27 cellular contexts compared by ENCODE assay signal in genomic region chr14:34340226-34340625, GRCh38.
A peak's percentile ranks its signal among the peaks of the same experiment; 100 is the strongest.
DNase-seq lines count a peak whose midpoint lies in the region; ATAC-seq, FAIRE-seq and TF ChIP-seq lines count a peak whose summit lies in the region.
"Had no signal": no experiment of that assay in that cellular context is flagged by ENCODE, and none has a peak within 500 bp of the region (broad histone marks: within the 10 kb centered on the region; RNA-seq: fewer than 3 reads in every experiment).

No MANE protein-coding gene starts in this region.

- CTCF ChIA-PET in HepG2 (lab: Yijun Ruan, JAX; ENCODE audit: low intra/inter-chr PET ratio, low total read pairs), result no interaction called here

- TF ChIP-seq POLR2A in HepG2 (IDR thresholded peaks at IDR 0.05; ENCODE audit: insufficient read depth in 1 of 2, low read depth in 2 of 2, low read length in 2 of 2) (no peak), right lobe of liver (IDR thresholded peaks at IDR 0.05) (no peak)

- H3K9ac ChIP-seq in HepG2 (ENCODE audit: insufficient read depth, low read depth, low read length), result no peak overlapping the region
- H3K9ac ChIP-seq: parathyroid adenoma had no signal

- no peak overlapping the region for H2AFZ ChIP-seq in HepG2 (ENCODE audit: low read length)
- H2AFZ ChIP-seq: parathyroid adenoma had no signal

- no peak overlapping the region for H3K27ac ChIP-seq in HepG2 (ENCODE audit: extremely low read length, insufficient read depth, low read length)
- no peak overlapping the region for H3K27ac ChIP-seq in right lobe of liver
- H3K27ac ChIP-seq: ascending aorta, colonic mucosa, parathyroid adenoma, tibial nerve had no signal

- in situ Hi-C loops in HepG2 (cut with HindIII; ENCODE audit: extremely low pct_ligation_motif_present, low pct_unique_long_range_greater_than_20kb), result no loop called here

- DNase-seq in HepG2 (ENCODE audit: low spot score) (no peak), right lobe of liver (no peak), RKO (ENCODE audit: low spot score) (peak; percentile 3), cardiac fibroblast (ENCODE audit: low read depth in 2 of 2) (peak; percentile 30 to 49), NOMO-1 treated with dmso at 0.1 percent for 144 hours (lab: John Stamatoyannopoulos, UW; ENCODE audit: unreplicated experiment) (no peak), NCI-H2081 treated with DMSO at 0.1 percent for 48 hours (lab: John Stamatoyannopoulos, UW) (no peak)
- DNase-seq: activated CD4-positive, alpha-beta T cell treated with anti-CD3 and anti-CD28 coated beads for 36 hours; activated CD8-positive, alpha-beta T cell treated with anti-CD3 and anti-CD28 coated beads, Interleukin-2, amount 10 ng/mL, durations not matched to agents 7 days and 5 days; activated naive CD8-positive, alpha-beta T cell treated with anti-CD3 and anti-CD28 coated beads for 36 hours; BE2C; colonic mucosa; effector memory CD4-positive, alpha-beta T cell; erythroblast; NCI-H1417; NCI-H345; NCI-H748 treated with DMSO at 0.1 percent for 48 hours; nephron progenitor cell; right cardiac atrium; stimulated activated CD4-positive, alpha-beta T cell treated with anti-CD3 and anti-CD28 coated beads, Interleukin-2, amount 100 ng/mL, for 48 hours had no signal

- intact Hi-C loops in HepG2 (cut with micrococcal nuclease; ENCODE audit: unreplicated experiment), result no loop called here
- intact Hi-C loops in right lobe of liver (cut with DNase I), result no loop called here

- no TSS peak for BruUV-seq in HepG2 (replicated peaks; lab: Mats Ljungman, UMichigan)

- no peaks in the 10 kb centered on the region for H4K20me1 ChIP-seq in HepG2 (ENCODE audit: insufficient read depth, low read length)

- H3K27me3 ChIP-seq in HepG2 (ENCODE audit: control insufficient read depth in 1 of 2, insufficient read depth in 2 of 2, low read length in 2 of 2), result no peaks in the 10 kb centered on the region
- H3K27me3 ChIP-seq in right lobe of liver, result no peaks in the 10 kb centered on the region
- H3K27me3 ChIP-seq: ascending aorta, BE2C, colonic mucosa, tibial nerve had no signal

- no peak for TF ChIP-seq CTCF in HepG2 (CRISPR knock-in tag; IDR thresholded peaks at IDR 0.05)
- TF ChIP-seq CTCF in right lobe of liver (IDR thresholded peaks at IDR 0.05), result no peak
- no peak for TF ChIP-seq CTCF in cardiac fibroblast (IDR thresholded peaks at IDR 0.05; ENCODE audit: low read depth, low read length)

- ATAC-seq in HepG2 (no peak), right lobe of liver (no peak), HG02885 (IDR thresholded peaks at IDR 0.05; ENCODE audit: poor library complexity, unreplicated experiment) (no peak), HG03045 (IDR thresholded peaks at IDR 0.05; ENCODE audit: unreplicated experiment) (no peak)
- ATAC-seq: activated CD4-positive, alpha-beta T cell treated with anti-CD3 and anti-CD28 coated beads for 36 hours; activated CD8-positive, alpha-beta T cell treated with anti-CD3 and anti-CD28 coated beads, Interleukin-2, amount 10 ng/mL, durations not matched to agents 7 days and 5 days; right cardiac atrium; Right ventricle myocardium inferior had no signal

- no peak for TF ChIP-seq EP300 in HepG2 (IDR thresholded peaks at IDR 0.05; ENCODE audit: low read depth in 2 of 2, low read length in 2 of 2)
- TF ChIP-seq EP300 in HepG2 (CRISPR knock-in tag; IDR thresholded peaks at IDR 0.05; ENCODE audit: borderline replicate concordance), result no peak

- WGBS in HepG2 (ENCODE audit: low lambda C conversion rate), result 20% methylated on average over 4 of the region's 4 CpGs
- WGBS in right lobe of liver (ENCODE audit: insufficient coverage, low coverage, low lambda C conversion rate, missing lambda C conversion rate), result 60% methylated on average over 4 of the region's 4 CpGs

- FAIRE-seq in HepG2 (lab: Jason Lieb, UNC), result no peak
- FAIRE-seq: A204.1, frontal cortex had no signal

- H3K4me2 ChIP-seq in HepG2 (ENCODE audit: low read depth, low read length), result no peak overlapping the region

- POLR2A ChIA-PET in HepG2 (lab: Yijun Ruan, JAX), result no interaction called here

- H3K9me3 ChIP-seq in HepG2 (ENCODE audit: low read length) (no peaks in the 10 kb centered on the region), right lobe of liver (no peaks in the 10 kb centered on the region)
- H3K9me3 ChIP-seq: ascending aorta, BE2C, colonic mucosa, tibial nerve had no signal

- H3K4me1 ChIP-seq in HepG2 (ENCODE audit: insufficient read depth, low read length), result peaks cover 18% of the 10 kb centered on the region
- H3K4me1 ChIP-seq in right lobe of liver, result no peaks in the 10 kb centered on the region
- H3K4me1 ChIP-seq: ascending aorta, BE2C, colonic mucosa, parathyroid adenoma, tibial nerve had no signal

- H3K79me2 ChIP-seq in HepG2 (ENCODE audit: insufficient read depth, low read length), result no peaks in the 10 kb centered on the region
- H3K79me2 ChIP-seq: parathyroid adenoma had no signal

- H3K4me3 ChIP-seq in HepG2 (replicated peaks in 1 of 3; ENCODE audit: insufficient read depth in 1 of 3, low read depth in 2 of 3, low read length in 3 of 3) (no peak overlapping the region), right lobe of liver (no peak overlapping the region), cardiac fibroblast (replicated peaks in 1 of 2; ENCODE audit: low read depth in 2 of 2, low read length in 2 of 2) (no peak overlapping the region)
- H3K4me3 ChIP-seq: ascending aorta, colonic mucosa, tibial nerve had no signal

- no peaks in the 10 kb centered on the region for H3K36me3 ChIP-seq in HepG2 (replicated peaks in 1 of 2; ENCODE audit: control insufficient read depth in 1 of 2, insufficient read depth in 2 of 2, low read length in 2 of 2)
- no peaks in the 10 kb centered on the region for H3K36me3 ChIP-seq in right lobe of liver
- H3K36me3 ChIP-seq: ascending aorta, BE2C, colonic mucosa, tibial nerve had no signal

- TF ChIP-seq RAD21 in HepG2 (CRISPR knock-in tag; IDR thresholded peaks at IDR 0.05), result no peak

TF ChIP-seq in HepG2, 621 proteins besides CTCF, POLR2A, EP300 and RAD21:
- TF ChIP-seq FOXA1 (IDR thresholded peaks at IDR 0.05) (no peak), FOXA1 (CRISPR knock-in tag; IDR thresholded peaks at IDR 0.05) (no peak), CREB1 (IDR thresholded peaks at IDR 0.05) (0 out of 2 replicates have a peak, but pooled peaks have one; percentile 21), CREB1 (CRISPR knock-in tag; IDR thresholded peaks at IDR 0.05) (no peak)

Comparison
In these comparisons a context has a peak if more than half of its experiments do, and no peak if none do; other contexts are left out.
1. DNase-seq: peak in RKO (single experiment) and cardiac fibroblast (2 of 2); none in HepG2 (single experiment), right lobe of liver (0 of 3), NOMO-1 treated with dmso at 0.1 percent for 144 hours (single experiment) and NCI-H2081 treated with DMSO at 0.1 percent for 48 hours (single experiment).